ENCODE assay signal across 21 cellular contexts in genomic region chr1:174344162-174344561, GRCh38.
A peak's percentile ranks its signal among the peaks of the same experiment; 100 is the strongest.
DNase-seq lines count a peak whose midpoint lies in the region; ATAC-seq, FAIRE-seq and TF ChIP-seq lines count a peak whose summit lies in the region.
"Had no signal": no experiment of that assay in that cellular context is flagged by ENCODE, and none has a peak within 500 bp of the region (broad histone marks: within the 10 kb centered on the region; RNA-seq: fewer than 3 reads in every experiment).

No MANE protein-coding gene starts in this region.

- intact Hi-C loops in GM12878 (cut with micrococcal nuclease; ENCODE audit: unreplicated experiment): no loop called here

- peaks cover 6 to 23% (median 13%) of the 10 kb centered on the region in 3 donors for H3K9me3 Mint-ChIP-seq in T-cell
- H3K9me3 Mint-ChIP-seq: HFFc6 had no signal

- in situ Hi-C loops in GM12878 (cut with MboI): no loop called here

- H3K27me3 Mint-ChIP-seq in T-cell: no peaks in the 10 kb centered on the region
- H3K27me3 Mint-ChIP-seq: CD4-positive, CD25-positive, alpha-beta regulatory T cell had no signal

- no peaks in the 10 kb centered on the region for H3K27me3 ChIP-seq in GM12878 (replicated peaks in 1 of 2; ENCODE audit: control insufficient read depth in 2 of 2, insufficient read depth in 2 of 2, low read length in 1 of 2)
- H3K27me3 ChIP-seq: body of pancreas, testis had no signal

- POLR2A ChIA-PET in GM12878 (lab: Charles Lee): no interaction called here
- POLR2A ChIA-PET in T-cell (lab: Charles Lee): interaction anchor here in 1 of 2 donors (0.6 kb wide), 1 partner anchor 79 kb away, joined by 3 read pairs; no protein-coding TSS in a partner anchor

- no peak for TF ChIP-seq RAD21 in GM12878 (IDR thresholded peaks at IDR 0.05; ENCODE audit: insufficient read depth, low read depth, low read length)

- no peak for TF ChIP-seq EP300 in GM12878 (IDR thresholded peaks at IDR 0.05; ENCODE audit: borderline replicate concordance in 1 of 2, control insufficient read depth in 1 of 2, low read depth in 2 of 2, low read length in 2 of 2)

- H3K4me1 Mint-ChIP-seq in T-cell: peaks cover 23 to 31% (median 27%) of the 10 kb centered on the region in 3 donors
- H3K4me1 Mint-ChIP-seq: endodermal cell had no signal

- WGBS in GM12878 (ENCODE audit: insufficient coverage, insufficient replicate concordance, low lambda C conversion rate, missing lambda C conversion rate): 79% methylated on average over 3 of the region's 3 CpGs

- no peaks in the 10 kb centered on the region; the same call in 1 of the 2 replicates for H3K79me2 ChIP-seq in GM12878 (ENCODE audit: control insufficient read depth, insufficient read depth, low read length)

- FAIRE-seq in GM18507 (lab: Jason Lieb, UNC) (peak; percentile 56), GM12878 (lab: Jason Lieb, UNC) (no peak)

- no peak overlapping the region for H3K27ac Mint-ChIP-seq in T-cell
- H3K27ac Mint-ChIP-seq: activated T-helper 2 cell treated with anti-CD3 and anti-CD28 coated beads, Interferon-gamma antibody, Interleukin-2, Interleukin-4, amounts not matched to agents 10 μg/mL and 5 μg/mL and 100 μg/mL, durations not matched to agents 14 hours and 24 hours and 36 hours; endodermal cell; HFFc6 had no signal

- DNase-seq in GM18507 (ENCODE audit: extremely low spot score, insufficient read length, low read depth) (no peak), GM12878 (ENCODE audit: low read depth, low spot score) (no peak), T-cell (no peak), SW 1271 (lab: John Stamatoyannopoulos, UW) (no peak)
- DNase-seq in stimulated activated CD4-positive, alpha-beta T cell treated with anti-CD3 and anti-CD28 coated beads, Interleukin-4, amount 100 ng/mL, for 24 hours: no peak
- DNase-seq: activated CD4-positive, alpha-beta T cell treated with anti-CD3 and anti-CD28 coated beads for 48 hours; body of pancreas; CD4-positive, CD25-positive, alpha-beta regulatory T cell; endodermal cell; HFFc6; IMR-90; left ventricle myocardium inferior; NCI-H1930; NCI-H345; nucleus accumbens; testis had no signal

- RAD21 ChIA-PET in GM12878 (lab: Charles Lee; ENCODE audit: unreplicated experiment): no interaction called here

- H3K4me1 ChIP-seq in GM12878 (ENCODE audit: control insufficient read depth, insufficient read depth, low read length): no peaks in the 10 kb centered on the region
- H3K4me1 ChIP-seq: body of pancreas, left ventricle myocardium inferior, testis had no signal

- H3K36me3 Mint-ChIP-seq in T-cell: peaks cover 27% of the 10 kb centered on the region

- SMC1A ChIA-PET in GM12878 (lab: Charles Lee; ENCODE audit: uncharacterized antibody, unreplicated experiment): no interaction called here

- TF ChIP-seq POLR2A in GM12878 (IDR thresholded peaks at IDR 0.05; ENCODE audit: low read depth, low read length) (no peak), GM18505 (IDR thresholded peaks at IDR 0.05; ENCODE audit: borderline replicate concordance, extremely low read depth, insufficient read depth, insufficient read length) (no peak)

- no TSS peak for BruUV-seq in GM12878 (replicated peaks; lab: Mats Ljungman, UMichigan)

- no peak overlapping the region for H3K9ac ChIP-seq in GM12878 (ENCODE audit: control insufficient read depth, insufficient read depth, low read length)

- H3K9me3 ChIP-seq in GM12878 (replicated peaks; ENCODE audit: control insufficient read depth, insufficient read depth, low read length): no peaks in the 10 kb centered on the region; the same call in 2 of the 3 replicates
- H3K9me3 ChIP-seq: body of pancreas, testis had no signal

- no peaks in the 10 kb centered on the region for H4K20me1 ChIP-seq in GM12878 (ENCODE audit: control insufficient read depth, insufficient read depth)

- TF ChIP-seq CTCF in GM12878 (IDR thresholded peaks at IDR 0.05 in 2 of 3, conservative IDR thresholded peaks at IDR 0.05 in 1 of 3; ENCODE audit: control insufficient read depth in 2 of 3, extremely low read depth in 1 of 3, insufficient read depth in 1 of 3, low read depth in 3 of 3, low read length in 3 of 3): no peak

- CTCF ChIA-PET in GM12878 (lab: Yijun Ruan, JAX): no interaction called here
- CTCF ChIA-PET in T-cell (lab: Charles Lee): interaction anchor here in 1 of 2 donors (0.5 kb wide), 1 partner anchor 637 kb away, joined by 9 read pairs; no protein-coding TSS in a partner anchor

- no peak overlapping the region for H3K4me3 Mint-ChIP-seq in T-cell
- H3K4me3 Mint-ChIP-seq: CD4-positive, CD25-positive, alpha-beta regulatory T cell; endodermal cell; HFFc6 had no signal

- H3K4me2 ChIP-seq in GM12878 (ENCODE audit: control insufficient read depth, insufficient read depth): no peak overlapping the region

- ATAC-seq in GM19463 (IDR thresholded peaks at IDR 0.05; ENCODE audit: unreplicated experiment) (peak; percentile 65), HG03432 (IDR thresholded peaks at IDR 0.05; ENCODE audit: unreplicated experiment) (peak; percentile 94), GM12878 (peak; percentile 60), T-cell (replicated peaks in 1 of 4) (no peak), GM18505 (IDR thresholded peaks at IDR 0.05; ENCODE audit: unreplicated experiment) (no peak)
- ATAC-seq: body of pancreas had no signal

- H3K4me3 ChIP-seq in GM12878: no peak overlapping the region
- H3K4me3 ChIP-seq: body of pancreas, left ventricle myocardium inferior, testis had no signal

- H3K36me3 ChIP-seq in GM12878 (ENCODE audit: control insufficient read depth in 2 of 2, insufficient read depth in 2 of 2, low read length in 1 of 2): no peaks in the 10 kb centered on the region; a peak in 1 of 4 replicates

- H3K27ac ChIP-seq in GM12878 (ENCODE audit: control insufficient read depth, insufficient read depth): no peak overlapping the region
- H3K27ac ChIP-seq: body of pancreas, HL-60, left ventricle myocardium inferior, testis had no signal

- H2AFZ ChIP-seq in GM12878 (ENCODE audit: control insufficient read depth, low read depth, low read length): no peak overlapping the region

TF ChIP-seq in GM12878, 131 proteins besides CTCF, POLR2A, EP300 and RAD21:
- TF ChIP-seq CHD1 (IDR thresholded peaks at IDR 0.05; ENCODE audit: low read depth, low read length): no peak

Comparison
In these comparisons a context has a peak if more than half of its experiments do, and no peak if none do; other contexts are left out.
1. ATAC-seq: peak in GM19463 (single experiment), HG03432 (single experiment) and GM12878 (single experiment); none in T-cell (0 of 4) and GM18505 (single experiment).